In genomic region chr15:27574541-27575054, GRCh38 we compare ENCODE assay signal across 31 cellular contexts.
"Had no signal": no experiment of that assay in that cellular context is flagged by ENCODE, and none has a peak within 500 bp of the region (broad histone marks: within the 10 kb centered on the region; RNA-seq: fewer than 3 reads in every experiment).

No MANE protein-coding gene starts in this region.

- H3K9me3 ChIP-seq: ascending aorta, breast epithelium, gastrocnemius medialis had no signal

- H3K27me3 Mint-ChIP-seq: activated CD4-positive, alpha-beta memory T cell treated with anti-CD3 and anti-CD28 coated beads for 36 hours; activated CD4-positive, alpha-beta T cell treated with anti-CD3 and anti-CD28 coated beads for 36 hours; activated CD4-positive, alpha-beta T cell treated with anti-CD3 and anti-CD28 coated beads, Interleukin-2, amount 10 ng/mL, durations not matched to agents 24 days and 14 days; activated CD8-positive, alpha-beta memory T cell treated with anti-CD3 and anti-CD28 coated beads, Interleukin-2, amount 10 ng/mL, durations not matched to agents 7 days and 5 days; activated naive CD4-positive, alpha-beta T cell treated with anti-CD3 and anti-CD28 coated beads, Interleukin-2, amount 10 ng/mL, durations not matched to agents 7 days and 5 days; activated naive CD8-positive, alpha-beta T cell treated with anti-CD3 and anti-CD28 coated beads, Interleukin-2, amount 10 ng/mL, durations not matched to agents 7 days and 5 days; brain; central memory CD8-positive, alpha-beta T cell; dendritic cell treated with granulocyte-macrophage colony-stimulating factor and Interleukin-4, amounts not matched to agents 40 ng/mL and 50 ng/mL, for 4 days had no signal

- H3K9me3 Mint-ChIP-seq: endodermal cell had no signal

- H3K27ac ChIP-seq: ascending aorta, breast epithelium, cardiac muscle cell, coronary artery, dorsolateral prefrontal cortex, foreskin keratinocyte, gastrocnemius medialis had no signal

- DNase-seq: activated CD4-positive, alpha-beta memory T cell treated with anti-CD3 and anti-CD28 coated beads for 36 hours; activated CD4-positive, alpha-beta T cell treated with anti-CD3 and anti-CD28 coated beads for 36 hours; activated CD4-positive, alpha-beta T cell treated with anti-CD3 and anti-CD28 coated beads, Interleukin-2, amount 10 ng/mL, durations not matched to agents 24 days and 14 days; activated CD4-positive, CD25-positive, alpha-beta regulatory T cell; activated CD4-positive, CD25-positive, alpha-beta regulatory T cell treated with anti-CD3 and anti-CD28 coated beads, Interleukin-2, amount 50 U/mL, for 72 hours; activated CD8-positive, alpha-beta memory T cell treated with anti-CD3 and anti-CD28 coated beads, Interleukin-2, amount 10 ng/mL, durations not matched to agents 7 days and 5 days; activated CD8-positive, alpha-beta memory T cell treated with anti-CD3 and anti-CD28 coated beads, Interleukin-2, amount 50 U/mL, for 4 hours; activated CD8-positive, alpha-beta T cell treated with anti-CD3 and anti-CD28 coated beads, Interleukin-2, amount 10 ng/mL, durations not matched to agents 7 days and 5 days; activated gamma-delta T cell; activated naive CD4-positive, alpha-beta T cell; activated naive CD4-positive, alpha-beta T cell treated with anti-CD3 and anti-CD28 coated beads, Interleukin-2, amount 10 ng/mL, durations not matched to agents 7 days and 5 days; activated naive CD8-positive, alpha-beta T cell treated with anti-CD3 and anti-CD28 coated beads, Interleukin-2, amount 10 ng/mL, durations not matched to agents 7 days and 5 days; activated T-cell treated with anti-CD3 and anti-CD28 coated beads, Interleukin-2, amount 50 U/mL, for 1 hour; activated T-cell treated with anti-CD3 and anti-CD28 coated beads, Interleukin-2, amount 50 U/mL, for 48 hours; dorsolateral prefrontal cortex; effector memory CD4-positive, alpha-beta T cell; endodermal cell; foreskin keratinocyte; gastrocnemius medialis; glutamatergic neuron; T-helper 2 cell had no signal

- H3K4me3 ChIP-seq: ascending aorta, breast epithelium, cardiac muscle cell, coronary artery, dorsolateral prefrontal cortex, gastrocnemius medialis had no signal

- H3K36me3 Mint-ChIP-seq: activated CD4-positive, alpha-beta memory T cell treated with anti-CD3 and anti-CD28 coated beads for 36 hours; activated CD8-positive, alpha-beta memory T cell treated with anti-CD3 and anti-CD28 coated beads, Interleukin-2, amount 10 ng/mL, durations not matched to agents 7 days and 5 days; activated naive CD8-positive, alpha-beta T cell treated with anti-CD3 and anti-CD28 coated beads, Interleukin-2, amount 10 ng/mL, durations not matched to agents 7 days and 5 days; brain had no signal

- H3K4me1 Mint-ChIP-seq: activated CD4-positive, alpha-beta T cell treated with anti-CD3 and anti-CD28 coated beads for 36 hours; activated CD4-positive, alpha-beta T cell treated with anti-CD3 and anti-CD28 coated beads, Interleukin-2, amount 10 ng/mL, durations not matched to agents 24 days and 14 days; activated CD8-positive, alpha-beta memory T cell treated with anti-CD3 and anti-CD28 coated beads, Interleukin-2, amount 10 ng/mL, durations not matched to agents 7 days and 5 days; activated naive CD4-positive, alpha-beta T cell treated with anti-CD3 and anti-CD28 coated beads, Interleukin-2, amount 10 ng/mL, durations not matched to agents 7 days and 5 days; activated naive CD8-positive, alpha-beta T cell treated with anti-CD3 and anti-CD28 coated beads, Interleukin-2, amount 10 ng/mL, durations not matched to agents 7 days and 5 days; brain; central memory CD8-positive, alpha-beta T cell had no signal

- H3K27me3 ChIP-seq: ascending aorta, breast epithelium, cardiac muscle cell, foreskin keratinocyte, gastrocnemius medialis had no signal

- H3K4me3 Mint-ChIP-seq: activated CD4-positive, alpha-beta memory T cell treated with anti-CD3 and anti-CD28 coated beads for 36 hours; activated CD4-positive, alpha-beta T cell treated with anti-CD3 and anti-CD28 coated beads for 36 hours; activated CD4-positive, alpha-beta T cell treated with anti-CD3 and anti-CD28 coated beads, Interleukin-2, amount 10 ng/mL, durations not matched to agents 24 days and 14 days; activated CD8-positive, alpha-beta memory T cell treated with anti-CD3 and anti-CD28 coated beads, Interleukin-2, amount 10 ng/mL, durations not matched to agents 7 days and 5 days; activated CD8-positive, alpha-beta T cell treated with anti-CD3 and anti-CD28 coated beads, Interleukin-2, amount 10 ng/mL, durations not matched to agents 7 days and 5 days; activated naive CD4-positive, alpha-beta T cell treated with anti-CD3 and anti-CD28 coated beads, Interleukin-2, amount 10 ng/mL, durations not matched to agents 7 days and 5 days; activated naive CD8-positive, alpha-beta T cell treated with anti-CD3 and anti-CD28 coated beads, Interleukin-2, amount 10 ng/mL, durations not matched to agents 7 days and 5 days; activated T-helper 1 cell treated with anti-CD3 and anti-CD28 coated beads, Interleukin-12 subunit alpha, Interleukin-12 subunit beta, Interleukin-2, Interleukin-4 antibody, amounts not matched to agents 30 ng/mL and 10 ng/mL and 1 ng/mL, durations not matched to agents 14 hours and 24 hours and 36 hours; brain; central memory CD8-positive, alpha-beta T cell; dendritic cell treated with granulocyte-macrophage colony-stimulating factor and Interleukin-4, amounts not matched to agents 40 ng/mL and 50 ng/mL, for 4 days; endodermal cell had no signal

- H3K4me1 ChIP-seq: ascending aorta, breast epithelium, foreskin keratinocyte, gastrocnemius medialis had no signal

- H3K36me3 ChIP-seq: ascending aorta, breast epithelium, cardiac muscle cell, gastrocnemius medialis had no signal

- ATAC-seq: activated CD4-positive, alpha-beta T cell treated with anti-CD3 and anti-CD28 coated beads for 36 hours; activated CD8-positive, alpha-beta memory T cell treated with anti-CD3 and anti-CD28 coated beads, Interleukin-2, amount 10 ng/mL, durations not matched to agents 7 days and 5 days; activated CD8-positive, alpha-beta T cell treated with anti-CD3 and anti-CD28 coated beads, Interleukin-2, amount 10 ng/mL, durations not matched to agents 7 days and 5 days; activated naive CD4-positive, alpha-beta T cell treated with anti-CD3 and anti-CD28 coated beads, Interleukin-2, amount 50 U/mL, for 72 hours; esophagus mucosa; foreskin keratinocyte; gastrocnemius medialis had no signal

- H3K27ac Mint-ChIP-seq: activated CD4-positive, alpha-beta memory T cell treated with anti-CD3 and anti-CD28 coated beads for 36 hours; activated CD4-positive, alpha-beta T cell treated with anti-CD3 and anti-CD28 coated beads for 36 hours; activated CD4-positive, alpha-beta T cell treated with anti-CD3 and anti-CD28 coated beads, Interleukin-2, amount 10 ng/mL, durations not matched to agents 24 days and 14 days; activated CD8-positive, alpha-beta memory T cell treated with anti-CD3 and anti-CD28 coated beads, Interleukin-2, amount 10 ng/mL, durations not matched to agents 7 days and 5 days; activated CD8-positive, alpha-beta T cell treated with anti-CD3 and anti-CD28 coated beads, Interleukin-2, amount 10 ng/mL, durations not matched to agents 7 days and 5 days; activated naive CD4-positive, alpha-beta T cell treated with anti-CD3 and anti-CD28 coated beads, Interleukin-2, amount 10 ng/mL, durations not matched to agents 7 days and 5 days; activated naive CD8-positive, alpha-beta T cell treated with anti-CD3 and anti-CD28 coated beads, Interleukin-2, amount 10 ng/mL, durations not matched to agents 7 days and 5 days; activated T-helper 1 cell treated with anti-CD3 and anti-CD28 coated beads, Interleukin-12 subunit alpha, Interleukin-12 subunit beta, Interleukin-2, Interleukin-4 antibody, amounts not matched to agents 30 ng/mL and 10 ng/mL and 1 ng/mL, durations not matched to agents 14 hours and 24 hours and 36 hours; brain; dendritic cell treated with granulocyte-macrophage colony-stimulating factor and Interleukin-4, amounts not matched to agents 40 ng/mL and 50 ng/mL, for 4 days; endodermal cell had no signal
